In the genomic region with DNA sequence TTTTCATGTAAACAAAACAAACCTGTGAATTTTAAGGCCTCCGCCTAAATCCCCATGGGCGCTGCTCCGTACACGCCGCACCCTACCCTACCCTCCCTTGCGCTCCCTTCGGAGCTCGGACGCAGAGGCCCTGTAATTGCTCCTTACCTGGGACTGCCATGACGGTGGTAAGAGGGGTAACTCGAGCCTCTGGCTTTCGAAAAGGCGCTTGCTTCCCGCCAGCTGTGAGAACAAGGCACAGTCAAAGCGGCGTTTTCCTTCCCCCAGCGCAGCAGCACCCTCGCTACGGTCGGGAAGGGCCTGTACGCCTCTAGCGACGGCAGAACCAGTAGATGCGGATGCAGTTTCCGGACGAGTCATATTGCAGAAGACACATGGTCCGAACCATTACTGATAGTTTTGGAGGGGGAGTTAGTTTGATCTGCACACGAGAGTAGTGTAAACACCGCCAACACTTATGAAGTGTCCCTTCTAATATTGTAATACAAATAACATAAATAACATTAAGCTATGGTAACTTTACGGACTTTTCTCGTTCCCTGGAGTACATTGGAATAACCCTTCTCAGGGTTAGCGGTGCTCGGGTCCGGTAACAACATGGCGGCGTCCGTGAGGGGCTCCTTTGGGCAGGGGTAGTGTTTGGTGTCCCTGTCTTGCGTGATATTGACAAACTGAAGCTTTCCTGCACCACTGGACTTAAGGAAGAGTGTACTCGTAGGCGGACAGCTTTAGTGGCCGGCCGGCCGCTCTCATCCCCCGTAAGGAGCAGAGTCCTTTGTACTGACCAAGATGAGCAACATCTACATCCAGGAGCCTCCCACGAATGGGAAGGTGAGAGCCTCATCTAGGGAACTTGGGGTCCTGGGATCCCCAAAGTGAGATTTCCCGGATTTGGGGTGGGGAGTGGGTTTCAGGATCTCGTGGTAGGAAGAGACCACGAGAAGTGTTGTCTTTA, we compare ENCODE assay signal across 1 cellular context.
TF ChIP-seq lines count a peak whose summit lies in the region.

A gene with protein sequence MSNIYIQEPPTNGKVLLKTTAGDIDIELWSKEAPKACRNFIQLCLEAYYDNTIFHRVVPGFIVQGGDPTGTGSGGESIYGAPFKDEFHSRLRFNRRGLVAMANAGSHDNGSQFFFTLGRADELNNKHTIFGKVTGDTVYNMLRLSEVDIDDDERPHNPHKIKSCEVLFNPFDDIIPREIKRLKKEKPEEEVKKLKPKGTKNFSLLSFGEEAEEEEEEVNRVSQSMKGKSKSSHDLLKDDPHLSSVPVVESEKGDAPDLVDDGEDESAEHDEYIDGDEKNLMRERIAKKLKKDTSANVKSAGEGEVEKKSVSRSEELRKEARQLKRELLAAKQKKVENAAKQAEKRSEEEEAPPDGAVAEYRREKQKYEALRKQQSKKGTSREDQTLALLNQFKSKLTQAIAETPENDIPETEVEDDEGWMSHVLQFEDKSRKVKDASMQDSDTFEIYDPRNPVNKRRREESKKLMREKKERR (plus strand): TSS at position 573 of the 955 bp plus-strand sequence. CDS start 217 bp downstream, at position 790.
Gene SREK1IP1 (minus strand): TSS at position 334 of the 955 bp plus-strand sequence. CDS start 174 bp downstream, at position 160.

TF ChIP-seq in GM12878, 131 proteins besides CTCF, POLR2A, EP300 and RAD21 (continued from another document and continues in another):
- TF ChIP-seq MLLT1 (IDR thresholded peaks at IDR 0.05), result 0 out of 2 replicates have a peak, but pooled peaks have one; percentile 81
- TF ChIP-seq GATAD2B (conservative IDR thresholded peaks at IDR 0.05; ENCODE audit: low read depth), result no peak
- no peak for TF ChIP-seq PAX8 (IDR thresholded peaks at IDR 0.05)
- peak; percentile 97 for TF ChIP-seq JUND (IDR thresholded peaks at IDR 0.05; ENCODE audit: low read depth, low read length)
- TF ChIP-seq IRF5 (IDR thresholded peaks at IDR 0.05; ENCODE audit: borderline replicate concordance), result no peak
- TF ChIP-seq, protein P1, sequence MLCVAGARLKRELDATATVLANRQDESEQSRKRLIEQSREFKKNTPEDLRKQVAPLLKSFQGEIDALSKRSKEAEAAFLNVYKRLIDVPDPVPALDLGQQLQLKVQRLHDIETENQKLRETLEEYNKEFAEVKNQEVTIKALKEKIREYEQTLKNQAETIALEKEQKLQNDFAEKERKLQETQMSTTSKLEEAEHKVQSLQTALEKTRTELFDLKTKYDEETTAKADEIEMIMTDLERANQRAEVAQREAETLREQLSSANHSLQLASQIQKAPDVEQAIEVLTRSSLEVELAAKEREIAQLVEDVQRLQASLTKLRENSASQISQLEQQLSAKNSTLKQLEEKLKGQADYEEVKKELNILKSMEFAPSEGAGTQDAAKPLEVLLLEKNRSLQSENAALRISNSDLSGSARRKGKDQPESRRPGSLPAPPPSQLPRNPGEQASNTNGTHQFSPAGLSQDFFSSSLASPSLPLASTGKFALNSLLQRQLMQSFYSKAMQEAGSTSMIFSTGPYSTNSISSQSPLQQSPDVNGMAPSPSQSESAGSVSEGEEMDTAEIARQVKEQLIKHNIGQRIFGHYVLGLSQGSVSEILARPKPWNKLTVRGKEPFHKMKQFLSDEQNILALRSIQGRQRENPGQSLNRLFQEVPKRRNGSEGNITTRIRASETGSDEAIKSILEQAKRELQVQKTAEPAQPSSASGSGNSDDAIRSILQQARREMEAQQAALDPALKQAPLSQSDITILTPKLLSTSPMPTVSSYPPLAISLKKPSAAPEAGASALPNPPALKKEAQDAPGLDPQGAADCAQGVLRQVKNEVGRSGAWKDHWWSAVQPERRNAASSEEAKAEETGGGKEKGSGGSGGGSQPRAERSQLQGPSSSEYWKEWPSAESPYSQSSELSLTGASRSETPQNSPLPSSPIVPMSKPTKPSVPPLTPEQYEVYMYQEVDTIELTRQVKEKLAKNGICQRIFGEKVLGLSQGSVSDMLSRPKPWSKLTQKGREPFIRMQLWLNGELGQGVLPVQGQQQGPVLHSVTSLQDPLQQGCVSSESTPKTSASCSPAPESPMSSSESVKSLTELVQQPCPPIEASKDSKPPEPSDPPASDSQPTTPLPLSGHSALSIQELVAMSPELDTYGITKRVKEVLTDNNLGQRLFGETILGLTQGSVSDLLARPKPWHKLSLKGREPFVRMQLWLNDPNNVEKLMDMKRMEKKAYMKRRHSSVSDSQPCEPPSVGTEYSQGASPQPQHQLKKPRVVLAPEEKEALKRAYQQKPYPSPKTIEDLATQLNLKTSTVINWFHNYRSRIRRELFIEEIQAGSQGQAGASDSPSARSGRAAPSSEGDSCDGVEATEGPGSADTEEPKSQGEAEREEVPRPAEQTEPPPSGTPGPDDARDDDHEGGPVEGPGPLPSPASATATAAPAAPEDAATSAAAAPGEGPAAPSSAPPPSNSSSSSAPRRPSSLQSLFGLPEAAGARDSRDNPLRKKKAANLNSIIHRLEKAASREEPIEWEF (IDR thresholded peaks at IDR 0.05; ENCODE audit: insufficient replicate concordance, low read depth, low read length), result no peak
- 0 out of 2 replicates have a peak, but pooled peaks have one; percentile 54 for TF ChIP-seq HDAC2 (IDR thresholded peaks at IDR 0.05)
- TF ChIP-seq ZNF217 (IDR thresholded peaks at IDR 0.05), result no peak
- TF ChIP-seq ZNF622 (IDR thresholded peaks at IDR 0.05), result no peak
- peak; percentile 58; the same call in 1 of the 2 replicates for TF ChIP-seq CBX5 (IDR thresholded peaks at IDR 0.05; ENCODE audit: low read depth)
- TF ChIP-seq CBX3 (IDR thresholded peaks at IDR 0.05; ENCODE audit: borderline replicate concordance, low read depth), result no peak
- TF ChIP-seq SUPT20H (IDR thresholded peaks at IDR 0.05; ENCODE audit: borderline replicate concordance, control insufficient read depth, low read depth, low read length), result no peak
- no peak for TF ChIP-seq WRNIP1 (IDR thresholded peaks at IDR 0.05; ENCODE audit: borderline replicate concordance, low read depth, low read length)
- TF ChIP-seq, protein P2, sequence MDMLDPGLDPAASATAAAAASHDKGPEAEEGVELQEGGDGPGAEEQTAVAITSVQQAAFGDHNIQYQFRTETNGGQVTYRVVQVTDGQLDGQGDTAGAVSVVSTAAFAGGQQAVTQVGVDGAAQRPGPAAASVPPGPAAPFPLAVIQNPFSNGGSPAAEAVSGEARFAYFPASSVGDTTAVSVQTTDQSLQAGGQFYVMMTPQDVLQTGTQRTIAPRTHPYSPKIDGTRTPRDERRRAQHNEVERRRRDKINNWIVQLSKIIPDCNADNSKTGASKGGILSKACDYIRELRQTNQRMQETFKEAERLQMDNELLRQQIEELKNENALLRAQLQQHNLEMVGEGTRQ (IDR thresholded peaks at IDR 0.05; ENCODE audit: borderline replicate concordance, low read depth, low read length), result no peak; the same call in 1 of the 2 replicates
- TF ChIP-seq PAX5 (IDR thresholded peaks at IDR 0.05; ENCODE audit: borderline replicate concordance, low read depth, low read length), result no peak
- 0 out of 2 replicates have a peak, but pooled peaks have one; percentile 76 for TF ChIP-seq STAT1 (conservative IDR thresholded peaks at IDR 0.05)
- peak; percentile 55; the same call in 1 of the 2 replicates for TF ChIP-seq CREB1 (IDR thresholded peaks at IDR 0.05; ENCODE audit: low read depth)
- 0 out of 2 replicates have a peak, but pooled peaks have one; percentile 26 for TF ChIP-seq PML (IDR thresholded peaks at IDR 0.05; ENCODE audit: low read length)
- peak; percentile 99 for TF ChIP-seq ZNF207 (IDR thresholded peaks at IDR 0.05; ENCODE audit: borderline replicate concordance)
- TF ChIP-seq YBX1 (IDR thresholded peaks at IDR 0.05), result no peak
- no peak for TF ChIP-seq MYB (IDR thresholded peaks at IDR 0.05; ENCODE audit: borderline replicate concordance, low read depth, low read length)
- no peak for TF ChIP-seq SMARCA5 (IDR thresholded peaks at IDR 0.05)
- TF ChIP-seq BCL3 (IDR thresholded peaks at IDR 0.05; ENCODE audit: borderline replicate concordance, insufficient read depth, low read depth, low read length, poor library complexity, severe bottlenecking), result no peak
- TF ChIP-seq, protein P3, sequence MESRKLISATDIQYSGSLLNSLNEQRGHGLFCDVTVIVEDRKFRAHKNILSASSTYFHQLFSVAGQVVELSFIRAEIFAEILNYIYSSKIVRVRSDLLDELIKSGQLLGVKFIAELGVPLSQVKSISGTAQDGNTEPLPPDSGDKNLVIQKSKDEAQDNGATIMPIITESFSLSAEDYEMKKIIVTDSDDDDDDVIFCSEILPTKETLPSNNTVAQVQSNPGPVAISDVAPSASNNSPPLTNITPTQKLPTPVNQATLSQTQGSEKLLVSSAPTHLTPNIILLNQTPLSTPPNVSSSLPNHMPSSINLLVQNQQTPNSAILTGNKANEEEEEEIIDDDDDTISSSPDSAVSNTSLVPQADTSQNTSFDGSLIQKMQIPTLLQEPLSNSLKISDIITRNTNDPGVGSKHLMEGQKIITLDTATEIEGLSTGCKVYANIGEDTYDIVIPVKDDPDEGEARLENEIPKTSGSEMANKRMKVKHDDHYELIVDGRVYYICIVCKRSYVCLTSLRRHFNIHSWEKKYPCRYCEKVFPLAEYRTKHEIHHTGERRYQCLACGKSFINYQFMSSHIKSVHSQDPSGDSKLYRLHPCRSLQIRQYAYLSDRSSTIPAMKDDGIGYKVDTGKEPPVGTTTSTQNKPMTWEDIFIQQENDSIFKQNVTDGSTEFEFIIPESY (IDR thresholded peaks at IDR 0.05), result no peak
- TF ChIP-seq SREBF2 (IDR thresholded peaks at IDR 0.05; ENCODE audit: low read length), result no peak
- TF ChIP-seq MYC (IDR thresholded peaks at IDR 0.05; ENCODE audit: insufficient read depth, insufficient read length, insufficient replicate concordance, low read length, severe bottlenecking), result no peak
- TF ChIP-seq TCF3 (IDR thresholded peaks at IDR 0.05; ENCODE audit: borderline replicate concordance, insufficient read depth, low read depth, low read length), result no peak
- TF ChIP-seq TCF7 (IDR thresholded peaks at IDR 0.05; ENCODE audit: borderline replicate concordance), result no peak
- TF ChIP-seq SPI1 (IDR thresholded peaks at IDR 0.05; ENCODE audit: borderline replicate concordance, insufficient read depth, low read depth, low read length), result no peak
- TF ChIP-seq, protein P4, sequence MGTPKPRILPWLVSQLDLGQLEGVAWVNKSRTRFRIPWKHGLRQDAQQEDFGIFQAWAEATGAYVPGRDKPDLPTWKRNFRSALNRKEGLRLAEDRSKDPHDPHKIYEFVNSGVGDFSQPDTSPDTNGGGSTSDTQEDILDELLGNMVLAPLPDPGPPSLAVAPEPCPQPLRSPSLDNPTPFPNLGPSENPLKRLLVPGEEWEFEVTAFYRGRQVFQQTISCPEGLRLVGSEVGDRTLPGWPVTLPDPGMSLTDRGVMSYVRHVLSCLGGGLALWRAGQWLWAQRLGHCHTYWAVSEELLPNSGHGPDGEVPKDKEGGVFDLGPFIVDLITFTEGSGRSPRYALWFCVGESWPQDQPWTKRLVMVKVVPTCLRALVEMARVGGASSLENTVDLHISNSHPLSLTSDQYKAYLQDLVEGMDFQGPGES (IDR thresholded peaks at IDR 0.05), result peak; percentile 49; the same call in 1 of the 2 replicates
- TF ChIP-seq, protein P5, sequence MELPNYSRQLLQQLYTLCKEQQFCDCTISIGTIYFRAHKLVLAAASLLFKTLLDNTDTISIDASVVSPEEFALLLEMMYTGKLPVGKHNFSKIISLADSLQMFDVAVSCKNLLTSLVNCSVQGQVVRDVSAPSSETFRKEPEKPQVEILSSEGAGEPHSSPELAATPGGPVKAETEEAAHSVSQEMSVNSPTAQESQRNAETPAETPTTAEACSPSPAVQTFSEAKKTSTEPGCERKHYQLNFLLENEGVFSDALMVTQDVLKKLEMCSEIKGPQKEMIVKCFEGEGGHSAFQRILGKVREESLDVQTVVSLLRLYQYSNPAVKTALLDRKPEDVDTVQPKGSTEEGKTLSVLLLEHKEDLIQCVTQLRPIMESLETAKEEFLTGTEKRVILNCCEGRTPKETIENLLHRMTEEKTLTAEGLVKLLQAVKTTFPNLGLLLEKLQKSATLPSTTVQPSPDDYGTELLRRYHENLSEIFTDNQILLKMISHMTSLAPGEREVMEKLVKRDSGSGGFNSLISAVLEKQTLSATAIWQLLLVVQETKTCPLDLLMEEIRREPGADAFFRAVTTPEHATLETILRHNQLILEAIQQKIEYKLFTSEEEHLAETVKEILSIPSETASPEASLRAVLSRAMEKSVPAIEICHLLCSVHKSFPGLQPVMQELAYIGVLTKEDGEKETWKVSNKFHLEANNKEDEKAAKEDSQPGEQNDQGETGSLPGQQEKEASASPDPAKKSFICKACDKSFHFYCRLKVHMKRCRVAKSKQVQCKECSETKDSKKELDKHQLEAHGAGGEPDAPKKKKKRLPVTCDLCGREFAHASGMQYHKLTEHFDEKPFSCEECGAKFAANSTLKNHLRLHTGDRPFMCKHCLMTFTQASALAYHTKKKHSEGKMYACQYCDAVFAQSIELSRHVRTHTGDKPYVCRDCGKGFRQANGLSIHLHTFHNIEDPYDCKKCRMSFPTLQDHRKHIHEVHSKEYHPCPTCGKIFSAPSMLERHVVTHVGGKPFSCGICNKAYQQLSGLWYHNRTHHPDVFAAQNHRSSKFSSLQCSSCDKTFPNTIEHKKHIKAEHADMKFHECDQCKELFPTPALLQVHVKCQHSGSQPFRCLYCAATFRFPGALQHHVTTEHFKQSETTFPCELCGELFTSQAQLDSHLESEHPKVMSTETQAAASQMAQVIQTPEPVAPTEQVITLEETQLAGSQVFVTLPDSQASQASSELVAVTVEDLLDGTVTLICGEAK (IDR thresholded peaks at IDR 0.05; ENCODE audit: borderline replicate concordance), result peak; percentile 96
- no peak for TF ChIP-seq BMI1 (IDR thresholded peaks at IDR 0.05; ENCODE audit: borderline replicate concordance)
